Comparison of ENCODE assay signal across 22 cellular contexts in the genomic region with DNA sequence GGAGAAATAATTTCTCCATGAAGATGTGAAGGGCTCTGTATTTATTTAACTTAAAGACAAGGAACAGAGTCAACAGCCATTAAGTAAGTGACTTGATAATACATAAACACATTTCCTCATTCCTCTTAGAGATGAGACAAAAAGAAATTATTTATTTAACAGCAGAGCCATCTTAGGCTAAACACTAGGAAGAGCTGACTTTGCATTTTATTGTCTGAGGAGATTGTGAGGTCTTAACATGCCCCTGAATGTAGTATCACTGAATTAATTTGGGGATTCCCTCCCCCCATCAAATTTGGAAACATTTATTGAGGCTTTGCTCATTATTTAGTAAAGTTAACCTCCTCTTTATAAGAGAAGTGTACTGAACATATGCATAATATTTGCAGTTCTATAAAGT. TPM values are rescaled to one million over a fixed set of nuclear protein-coding genes. Genes with fewer than 3 reads are reported as not detected.
DNase-seq lines count a peak whose midpoint lies in the region; ATAC-seq, FAIRE-seq and TF ChIP-seq lines count a peak whose summit lies in the region.
"Had no signal": no experiment of that assay in that cellular context is flagged by ENCODE, and none has a peak within 500 bp of the region (broad histone marks: within the 10 kb centered on the region; RNA-seq: fewer than 3 reads in every experiment).

No MANE protein-coding gene starts in this region.

- H3K27me3 Mint-ChIP-seq in CD8-positive, alpha-beta T cell (ENCODE audit: low read depth), result no peaks in the 10 kb centered on the region
- H3K27me3 Mint-ChIP-seq: CD4-positive, CD25-positive, alpha-beta regulatory T cell had no signal

- intact Hi-C loops in HepG2 (cut with micrococcal nuclease; ENCODE audit: unreplicated experiment) (no loop called here), right lobe of liver (cut with DNase I) (no loop called here), K562 (cut with micrococcal nuclease) (no loop called here)
- intact Hi-C loops in CD8-positive, alpha-beta T cell (cut with DNase I, micrococcal nuclease), result no loop called here

- POLR2A ChIA-PET in HepG2 (lab: Yijun Ruan, JAX), result no interaction called here
- POLR2A ChIA-PET in K562 (lab: Yijun Ruan, JAX), result no interaction called here
- POLR2A ChIA-PET in CD8-positive, alpha-beta T cell (lab: Charles Lee), result no interaction called here

- no peaks in the 10 kb centered on the region for H3K27me3 ChIP-seq in HepG2 (ENCODE audit: control insufficient read depth in 1 of 2, insufficient read depth in 2 of 2, low read length in 2 of 2)
- no peaks in the 10 kb centered on the region for H3K27me3 ChIP-seq in right lobe of liver
- no peaks in the 10 kb centered on the region for H3K27me3 ChIP-seq in K562 (ENCODE audit: control insufficient read depth in 2 of 2, insufficient read depth in 2 of 2, low read length in 2 of 2)
- H3K27me3 ChIP-seq in CD8-positive, alpha-beta T cell (ENCODE audit: insufficient read depth, low read length), result no peaks in the 10 kb centered on the region
- H3K27me3 ChIP-seq: BLaER1 had no signal

- H3K79me2 ChIP-seq in HepG2 (ENCODE audit: insufficient read depth, low read length) (no peaks in the 10 kb centered on the region), K562 (ENCODE audit: control insufficient read depth, insufficient read depth, low read length) (no peaks in the 10 kb centered on the region)

- CTCF ChIA-PET in HepG2 (lab: Yijun Ruan, JAX; ENCODE audit: low intra/inter-chr PET ratio, low total read pairs), result no interaction called here
- CTCF ChIA-PET in K562 (lab: Yijun Ruan, JAX; ENCODE audit: low intra/inter-chr PET ratio), result no interaction called here
- CTCF ChIA-PET in CD8-positive, alpha-beta T cell (lab: Charles Lee), result interaction anchor here (0.6 kb wide), 1 partner anchor 453 kb away, joined by 3 read pairs; no protein-coding TSS in a partner anchor

- H3K4me3 Mint-ChIP-seq in CD8-positive, alpha-beta T cell, result no peak overlapping the region
- H3K4me3 Mint-ChIP-seq: CD14-positive monocyte; CD4-positive, alpha-beta memory T cell; CD4-positive, CD25-positive, alpha-beta regulatory T cell had no signal

- H3K27ac ChIP-seq in HepG2 (ENCODE audit: extremely low read length, insufficient read depth, low read length), result no peak overlapping the region
- H3K27ac ChIP-seq in right lobe of liver, result no peak overlapping the region
- no peak overlapping the region for H3K27ac ChIP-seq in K562 (ENCODE audit: extremely low read depth, low read depth, low read length)
- H3K27ac ChIP-seq in CD8-positive, alpha-beta T cell (ENCODE audit: low read depth, low read length), result no peak overlapping the region
- H3K27ac ChIP-seq: 22Rv1, BLaER1 had no signal

- TF ChIP-seq EP300 in HepG2 (IDR thresholded peaks at IDR 0.05; ENCODE audit: low read depth in 2 of 2, low read length in 2 of 2), result no peak
- no peak for TF ChIP-seq EP300 in HepG2 (CRISPR knock-in tag; IDR thresholded peaks at IDR 0.05; ENCODE audit: borderline replicate concordance)
- no peak for TF ChIP-seq EP300 in K562 (IDR thresholded peaks at IDR 0.05; ENCODE audit: low read length)

- H3K27ac Mint-ChIP-seq in CD8-positive, alpha-beta T cell, result no peak overlapping the region
- H3K27ac Mint-ChIP-seq: CD14-positive monocyte; CD4-positive, alpha-beta memory T cell; CD4-positive, CD25-positive, alpha-beta regulatory T cell had no signal

- no peak overlapping the region for H3K9ac ChIP-seq in HepG2 (ENCODE audit: insufficient read depth, low read depth, low read length)
- no peak overlapping the region for H3K9ac ChIP-seq in K562 (ENCODE audit: insufficient read depth in 1 of 2, low read depth in 2 of 2, low read length in 2 of 2)
- H3K9ac ChIP-seq: BLaER1 had no signal

- H4K20me1 ChIP-seq in HepG2 (ENCODE audit: insufficient read depth, low read length) (no peaks in the 10 kb centered on the region), K562 (replicated peaks; ENCODE audit: control insufficient read depth, insufficient read depth, low read length) (no peaks in the 10 kb centered on the region)
- H4K20me1 ChIP-seq: BLaER1 had no signal

- BruUV-seq in HepG2 (replicated peaks; lab: Mats Ljungman, UMichigan) (no TSS peak), K562 (replicated peaks; lab: Mats Ljungman, UMichigan) (no TSS peak)

- no peak for TF ChIP-seq CTCF in HepG2 (CRISPR knock-in tag; IDR thresholded peaks at IDR 0.05)
- no peak for TF ChIP-seq CTCF in right lobe of liver (IDR thresholded peaks at IDR 0.05)
- TF ChIP-seq CTCF in K562 (IDR thresholded peaks at IDR 0.05 in 2 of 3, conservative IDR thresholded peaks at IDR 0.05 in 1 of 3; ENCODE audit: insufficient read depth in 2 of 3, low read depth in 1 of 3, low read length in 3 of 3), result no peak
- TF ChIP-seq CTCF in CD8-positive, alpha-beta T cell (IDR thresholded peaks at IDR 0.05), result no peak

- DNase-seq in HepG2 (ENCODE audit: low spot score) (no peak), right lobe of liver (no peak), K562 (ENCODE audit: extremely low read depth in 1 of 4, low spot score in 3 of 4) (no peak), NCI-H1092 (lab: John Stamatoyannopoulos, UW) (no peak)
- DNase-seq in CD8-positive, alpha-beta T cell, result no peak
- DNase-seq: ACHN; BE2C; C1 segment of cervical spinal cord; Caco-2; Calu3; CD4-positive, alpha-beta memory T cell; CD4-positive, CD25-positive, alpha-beta regulatory T cell; DMS79 treated with DMSO at 0.1 percent for 48 hours; GF-D8 had no signal

- FAIRE-seq in HepG2 (lab: Jason Lieb, UNC) (no peak), K562 (lab: Jason Lieb, UNC) (no peak)
- FAIRE-seq: D721Med, G401.6, GM12891 had no signal

- no peak for ATAC-seq in HepG2
- ATAC-seq in right lobe of liver, result no peak
- no peak for ATAC-seq in K562
- ATAC-seq in CD8-positive, alpha-beta T cell, result no peak

- H3K36me3 Mint-ChIP-seq in CD8-positive, alpha-beta T cell, result no peaks in the 10 kb centered on the region
- H3K36me3 Mint-ChIP-seq: CD14-positive monocyte; CD4-positive, alpha-beta memory T cell; CD4-positive, CD25-positive, alpha-beta regulatory T cell had no signal

- no peaks in the 10 kb centered on the region for H3K9me3 Mint-ChIP-seq in CD8-positive, alpha-beta T cell

- H3K4me1 Mint-ChIP-seq in CD8-positive, alpha-beta T cell (ENCODE audit: low read depth), result no peaks in the 10 kb centered on the region
- H3K4me1 Mint-ChIP-seq: CD14-positive monocyte; CD4-positive, alpha-beta memory T cell; CD4-positive, CD25-positive, alpha-beta regulatory T cell had no signal

- no peaks in the 10 kb centered on the region for H3K9me3 ChIP-seq in HepG2 (ENCODE audit: low read length)
- H3K9me3 ChIP-seq in right lobe of liver, result no peaks in the 10 kb centered on the region
- H3K9me3 ChIP-seq in K562 (replicated peaks; ENCODE audit: control insufficient read depth, insufficient read depth, low read depth, low read length), result no peaks in the 10 kb centered on the region
- H3K9me3 ChIP-seq in CD8-positive, alpha-beta T cell (ENCODE audit: low read length), result no peaks in the 10 kb centered on the region
- H3K9me3 ChIP-seq: BE2C, BLaER1, Caco-2 had no signal

- H3K4me3 ChIP-seq in HepG2 (replicated peaks in 1 of 3; ENCODE audit: insufficient read depth in 1 of 3, low read depth in 2 of 3, low read length in 3 of 3) (no peak overlapping the region), right lobe of liver (no peak overlapping the region), K562 (no peak overlapping the region)
- no peak overlapping the region for H3K4me3 ChIP-seq in CD8-positive, alpha-beta T cell (ENCODE audit: low read depth, low read length)
- H3K4me3 ChIP-seq: BLaER1 had no signal

- in situ Hi-C loops in HepG2 (cut with HindIII; ENCODE audit: extremely low pct_ligation_motif_present, low pct_unique_long_range_greater_than_20kb), result no loop called here
- in situ Hi-C loops in K562 (cut with MboI), result no loop called here

- TF ChIP-seq POLR2A in HepG2 (IDR thresholded peaks at IDR 0.05; ENCODE audit: insufficient read depth in 1 of 2, low read depth in 2 of 2, low read length in 2 of 2), result no peak
- no peak for TF ChIP-seq POLR2A in right lobe of liver (IDR thresholded peaks at IDR 0.05)
- TF ChIP-seq POLR2A in K562 (conservative IDR thresholded peaks at IDR 0.05), result no peak

- no peaks in the 10 kb centered on the region for H3K9me1 ChIP-seq in K562 (ENCODE audit: control insufficient read depth, insufficient read depth, low read length)

- H3K36me3 ChIP-seq in HepG2 (replicated peaks in 1 of 2; ENCODE audit: control insufficient read depth in 1 of 2, insufficient read depth in 2 of 2, low read length in 2 of 2) (no peaks in the 10 kb centered on the region), right lobe of liver (no peaks in the 10 kb centered on the region), K562 (ENCODE audit: control insufficient read depth, insufficient read depth, low read length) (no peaks in the 10 kb centered on the region)
- H3K36me3 ChIP-seq in CD8-positive, alpha-beta T cell (ENCODE audit: insufficient read depth, low read length), result no peaks in the 10 kb centered on the region
- H3K36me3 ChIP-seq: BE2C, BLaER1 had no signal

- TF ChIP-seq RAD21 in HepG2 (CRISPR knock-in tag; IDR thresholded peaks at IDR 0.05) (no peak), K562 (CRISPR knock-in tag; conservative IDR thresholded peaks at IDR 0.05 in 1 of 2, IDR thresholded peaks at IDR 0.05 in 1 of 2) (no peak)

- H3K4me1 ChIP-seq in HepG2 (ENCODE audit: insufficient read depth, low read length), result no peaks in the 10 kb centered on the region
- no peaks in the 10 kb centered on the region for H3K4me1 ChIP-seq in right lobe of liver
- no peaks in the 10 kb centered on the region for H3K4me1 ChIP-seq in K562 (replicated peaks in 1 of 2; ENCODE audit: control insufficient read depth in 2 of 2, insufficient read depth in 2 of 2, low read length in 2 of 2)
- H3K4me1 ChIP-seq in CD8-positive, alpha-beta T cell (ENCODE audit: insufficient read depth, low read length), result no peaks in the 10 kb centered on the region
- H3K4me1 ChIP-seq: BE2C, Caco-2 had no signal

- H3K4me2 ChIP-seq in HepG2 (ENCODE audit: low read depth, low read length) (no peak overlapping the region), K562 (ENCODE audit: insufficient read depth, low read length) (no peak overlapping the region)
- H3K4me2 ChIP-seq: BLaER1 had no signal

- no peak overlapping the region for H2AFZ ChIP-seq in HepG2 (ENCODE audit: low read length)
- H2AFZ ChIP-seq in K562 (ENCODE audit: low read depth, low read length), result no peak overlapping the region

RNA-seq across cellular contexts. Expression of a gene that starts 35.2 kb away (rescaled TPM):
- total RNA-seq in HepG2 (2016; rRNA removed; fragmentation: Illumina TruSeq; extraction: Trizol) (not detected in 2 replicates), right lobe of liver (not detected), K562 (2014; rRNA removed) (not detected in 2 replicates), K562 (2014; rRNA removed; fragmentation: Illumina TruSeq; extraction: Trizol) (not detected in 2 replicates), K562 (2015; rRNA removed; fragmentation: Illumina TruSeq; extraction: Trizol) (not detected in 2 replicates), K562 (2021) (not detected in 2 replicates)
- total RNA-seq in HepG2 (2016; cell fraction: cytosol; rRNA removed; fragmentation: Illumina TruSeq; extraction: Trizol; ENCODE audit: low read depth), result not detected in 2 replicates
- total RNA-seq in HepG2 (2016; cell fraction: insoluble cytoplasmic fraction; rRNA removed; fragmentation: Illumina TruSeq; extraction: Trizol), result not detected in 2 replicates
- not detected in 2 replicates for total RNA-seq in HepG2 (2016; cell fraction: membrane; rRNA removed; fragmentation: Illumina TruSeq; extraction: Trizol)
- not detected in 2 replicates for total RNA-seq in HepG2 (2016; cell fraction: nucleus; rRNA removed; fragmentation: Illumina TruSeq; extraction: Trizol)
- polyA plus RNA-seq in HepG2 (2011; rRNA removed) (not detected in 2 replicates), K562 (2011; rRNA removed) (not detected in 2 replicates), K562 (2014; fragmentation: Illumina TruSeq; extraction: Trizol) (not detected in 2 replicates), K562 (2014; fragmentation: Nextera tagmentation; extraction: Ambion mirVana) (not detected), K562 (2014; rRNA removed) (not detected in 2 replicates)
- not detected in 2 replicates for polyA plus RNA-seq in HepG2 (2011; cell fraction: cytosol; rRNA removed)
- polyA plus RNA-seq in HepG2 (2011; cell fraction: nucleus; rRNA removed), result not detected in 2 replicates
- polyA plus RNA-seq in HepG2 (2012), result not detected in 2 replicates
- polyA plus RNA-seq in HepG2 (2016; cell fraction: cytosol; fragmentation: Illumina TruSeq; extraction: Trizol; ENCODE audit: low read depth), result not detected in 2 replicates
- polyA plus RNA-seq in HepG2 (2016; cell fraction: insoluble cytoplasmic fraction; fragmentation: Illumina TruSeq; extraction: Trizol; ENCODE audit: low read depth), result not detected in 2 replicates
- polyA plus RNA-seq in HepG2 (2016; cell fraction: membrane; fragmentation: Illumina TruSeq; extraction: Trizol; ENCODE audit: low read depth), result not detected in 2 replicates
- polyA plus RNA-seq in HepG2 (2016; cell fraction: nucleus; fragmentation: Illumina TruSeq; extraction: Trizol; ENCODE audit: insufficient read depth, low read depth), result not detected in 2 replicates
- not detected in 2 replicates for polyA minus RNA-seq in HepG2 (2011; rRNA and poly(A)+ RNA removed; ENCODE audit: low replicate concordance)
- not detected in 2 replicates for polyA minus RNA-seq in HepG2 (2011; cell fraction: cytosol; rRNA and poly(A)+ RNA removed)
- polyA minus RNA-seq in HepG2 (2011; cell fraction: nucleus; rRNA and poly(A)+ RNA removed), result not detected in 2 replicates
- not detected in 2 replicates for total RNA-seq in K562 (2011; cell fraction: chromatin; rRNA removed; ENCODE audit: low replicate concordance)
- not detected in 2 replicates for total RNA-seq in K562 (2011; cell fraction: nucleolus; rRNA removed)
- not detected in 2 replicates for total RNA-seq in K562 (2011; cell fraction: nucleoplasm; rRNA removed)
- not detected in 2 replicates for polyA plus RNA-seq in K562 (2011; cell fraction: cytosol; rRNA removed)
- not detected in 2 replicates for polyA plus RNA-seq in K562 (2011; cell fraction: nucleus; rRNA removed)
- polyA plus RNA-seq in K562 (2012), result not detected in 2 replicates
- not detected in 2 replicates for polyA minus RNA-seq in K562 (2011; rRNA and poly(A)+ RNA removed)
- polyA minus RNA-seq in K562 (2011; cell fraction: cytosol; rRNA and poly(A)+ RNA removed), result not detected in 2 replicates
- not detected in 2 replicates for polyA minus RNA-seq in K562 (2011; cell fraction: nucleus; rRNA and poly(A)+ RNA removed)
- not detected for total RNA-seq in CD8-positive, alpha-beta T cell
- total RNA-seq: A172; A673; Calu3; CD4-positive, alpha-beta memory T cell; CD4-positive, CD25-positive, alpha-beta regulatory T cell had no signal
- polyA plus RNA-seq: CD14-positive monocyte; CD4-positive, CD25-positive, alpha-beta regulatory T cell had no signal

RNA-seq across cellular contexts. Expression of a gene that starts 49.0 kb away (rescaled TPM):
- not detected in 2 replicates for total RNA-seq in HepG2 (2016; rRNA removed; fragmentation: Illumina TruSeq; extraction: Trizol)
- total RNA-seq in HepG2 (2016; cell fraction: cytosol; rRNA removed; fragmentation: Illumina TruSeq; extraction: Trizol; ENCODE audit: low read depth), result not detected in 2 replicates
- total RNA-seq in HepG2 (2016; cell fraction: insoluble cytoplasmic fraction; rRNA removed; fragmentation: Illumina TruSeq; extraction: Trizol), result not detected in 2 replicates
- not detected in 2 replicates for total RNA-seq in HepG2 (2016; cell fraction: membrane; rRNA removed; fragmentation: Illumina TruSeq; extraction: Trizol)
- total RNA-seq in HepG2 (2016; cell fraction: nucleus; rRNA removed; fragmentation: Illumina TruSeq; extraction: Trizol), result not detected in 2 replicates
- 0.01 TPM in 2 replicates for polyA plus RNA-seq in HepG2 (2011; rRNA removed)
- polyA plus RNA-seq in HepG2 (2011; cell fraction: cytosol; rRNA removed), result under 0.01 and 0.01 TPM in 2 replicates
- 0.02 TPM in 1 of 2 replicates, not detected in the other for polyA plus RNA-seq in HepG2 (2011; cell fraction: nucleus; rRNA removed)
- polyA plus RNA-seq in HepG2 (2012), result not detected in 2 replicates
- not detected in 2 replicates for polyA plus RNA-seq in HepG2 (2016; cell fraction: cytosol; fragmentation: Illumina TruSeq; extraction: Trizol; ENCODE audit: low read depth)
- not detected in 2 replicates for polyA plus RNA-seq in HepG2 (2016; cell fraction: insoluble cytoplasmic fraction; fragmentation: Illumina TruSeq; extraction: Trizol; ENCODE audit: low read depth)
- not detected in 2 replicates for polyA plus RNA-seq in HepG2 (2016; cell fraction: membrane; fragmentation: Illumina TruSeq; extraction: Trizol; ENCODE audit: low read depth)
- polyA plus RNA-seq in HepG2 (2016; cell fraction: nucleus; fragmentation: Illumina TruSeq; extraction: Trizol; ENCODE audit: insufficient read depth, low read depth), result not detected in 2 replicates
- 0.02 TPM in 1 of 2 replicates, not detected in the other for polyA minus RNA-seq in HepG2 (2011; rRNA and poly(A)+ RNA removed; ENCODE audit: low replicate concordance)
- not detected in 2 replicates for polyA minus RNA-seq in HepG2 (2011; cell fraction: cytosol; rRNA and poly(A)+ RNA removed)
- polyA minus RNA-seq in HepG2 (2011; cell fraction: nucleus; rRNA and poly(A)+ RNA removed), result under 0.01 TPM in 1 of 2 replicates, not detected in the other
- total RNA-seq in right lobe of liver, result 10 to 100 TPM in 1 of 6 experiments, 1 to 10 TPM in 5; 3.1 to 12.6 (median 5.7) TPM
- not detected in 2 replicates for total RNA-seq in K562 (2011; cell fraction: chromatin; rRNA removed; ENCODE audit: low replicate concordance)
- total RNA-seq in K562 (2011; cell fraction: nucleolus; rRNA removed), result not detected in 2 replicates
- not detected in 2 replicates for total RNA-seq in K562 (2011; cell fraction: nucleoplasm; rRNA removed)
- total RNA-seq in K562 (2014; rRNA removed), result not detected in 2 replicates
- total RNA-seq in K562 (2014; rRNA removed; fragmentation: Illumina TruSeq; extraction: Trizol), result not detected in 2 replicates
- total RNA-seq in K562 (2015; rRNA removed; fragmentation: Illumina TruSeq; extraction: Trizol), result not detected in 2 replicates
- total RNA-seq in K562 (2021), result 0.02 and 0.07 TPM in 2 replicates
- polyA plus RNA-seq in K562 (2011; rRNA removed), result not detected in 2 replicates
- polyA plus RNA-seq in K562 (2011; cell fraction: cytosol; rRNA removed), result not detected in 2 replicates
- polyA plus RNA-seq in K562 (2011; cell fraction: nucleus; rRNA removed), result not detected in 2 replicates
- polyA plus RNA-seq in K562 (2012), result 0.01 TPM in 1 of 2 replicates, not detected in the other
- not detected in 2 replicates for polyA plus RNA-seq in K562 (2014; fragmentation: Illumina TruSeq; extraction: Trizol)
- not detected for polyA plus RNA-seq in K562 (2014; fragmentation: Nextera tagmentation; extraction: Ambion mirVana)
- polyA plus RNA-seq in K562 (2014; rRNA removed), result not detected in 2 replicates
- not detected in 2 replicates for polyA minus RNA-seq in K562 (2011; rRNA and poly(A)+ RNA removed)
- not detected in 2 replicates for polyA minus RNA-seq in K562 (2011; cell fraction: cytosol; rRNA and poly(A)+ RNA removed)
- polyA minus RNA-seq in K562 (2011; cell fraction: nucleus; rRNA and poly(A)+ RNA removed), result not detected in 2 replicates
- total RNA-seq in CD8-positive, alpha-beta T cell, result under 1 TPM; 0.03 to 0.25 TPM
- polyA plus RNA-seq: CD14-positive monocyte had no signal
